Comparison of ENCODE assay signal across 20 cellular contexts in the genomic region with DNA sequence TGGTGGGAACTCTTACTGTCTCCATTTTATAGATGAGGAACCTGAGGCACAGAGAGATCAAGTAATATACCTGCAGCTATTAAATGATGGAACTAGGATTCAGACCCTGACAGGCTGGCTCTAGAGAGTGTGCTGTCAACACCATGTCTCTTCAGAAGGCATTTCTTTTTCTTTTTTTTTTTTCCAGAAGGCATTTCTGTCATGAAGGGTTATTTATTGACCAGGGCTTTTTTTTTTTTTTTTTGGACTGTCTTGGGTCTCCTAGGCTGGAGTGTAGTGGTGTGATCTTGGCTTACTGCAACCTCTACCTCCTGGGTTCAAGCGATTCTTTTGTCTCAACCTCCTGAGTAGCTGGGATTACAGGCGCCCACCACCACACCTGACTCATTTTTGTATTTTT.
"Had no signal": no experiment of that assay in that cellular context is flagged by ENCODE, and none has a peak within 500 bp of the region (broad histone marks: within the 10 kb centered on the region; RNA-seq: fewer than 3 reads in every experiment).

No MANE protein-coding gene starts in this region.

- DNase-seq: activated B cell treated with CpG ODN at 0.5 μM for 24 hours; activated CD4-positive, alpha-beta T cell treated with anti-CD3 and anti-CD28 coated beads, Interleukin-2, amount 50 U/mL, for 1 hour; activated naive CD4-positive, alpha-beta T cell; amygdala; caudate nucleus; esophagus squamous epithelium; foreskin melanocyte; heart right ventricle; naive B cell; occipital lobe; stimulated activated CD4-positive, alpha-beta T cell treated with anti-CD3 and anti-CD28 coated beads, Interleukin-1b, Interleukin-23, amount 100 ng/mL, for 48 hours; stimulated activated CD4-positive, alpha-beta T cell treated with anti-CD3 and anti-CD28 coated beads, Interleukin-4, amount 100 ng/mL, for 4 hours; stimulated activated CD8-positive, alpha-beta memory T cell treated with anti-CD3 and anti-CD28 coated beads, Interleukin-4, amount 100 ng/mL, for 48 hours; stimulated activated naive CD8-positive, alpha-beta T cell treated with anti-CD3 and anti-CD28 coated beads, Interleukin-15, amount 100 ng/mL, for 72 hours; thyroid gland; upper lobe of left lung had no signal

- ATAC-seq: heart right ventricle; stimulated activated memory B cell treated with anti-CD40 and anti-IgM and Interleukin-4, amounts not matched to agents 10 μg/mL and 1 μg/mL and 100 μg/mL, for 72 hours; stimulated activated naive CD8-positive, alpha-beta T cell treated with anti-CD3 and anti-CD28 coated beads, Interleukin-15, amount 100 ng/mL, for 72 hours had no signal

- H3K27me3 Mint-ChIP-seq: activated B cell treated with CpG ODN at 0.5 μM for 24 hours; naive B cell; stimulated activated memory B cell treated with anti-CD40 and anti-IgM and Interleukin-4, amounts not matched to agents 10 μg/mL and 1 μg/mL and 100 μg/mL, for 72 hours; stimulated activated naive CD8-positive, alpha-beta T cell treated with anti-CD3 and anti-CD28 coated beads, Interleukin-15, amount 100 ng/mL, for 72 hours had no signal

- H3K9me3 Mint-ChIP-seq: activated B cell treated with CpG ODN at 0.5 μM for 24 hours; mesothelial cell of epicardium; naive B cell; neural crest cell; stimulated activated memory B cell treated with anti-CD40 and anti-IgM and Interleukin-4, amounts not matched to agents 10 μg/mL and 1 μg/mL and 100 μg/mL, for 72 hours; stimulated activated naive CD8-positive, alpha-beta T cell treated with anti-CD3 and anti-CD28 coated beads, Interleukin-15, amount 100 ng/mL, for 72 hours; T-helper 2 cell treated with Interferon-gamma antibody and Interleukin-4, amounts not matched to agents 5 μg/mL and 100 μg/mL, for 36 hours had no signal

- H3K27ac Mint-ChIP-seq: activated B cell treated with CpG ODN at 0.5 μM for 24 hours; mesothelial cell of epicardium; stimulated activated memory B cell treated with anti-CD40 and anti-IgM and Interleukin-4, amounts not matched to agents 10 μg/mL and 1 μg/mL and 100 μg/mL, for 72 hours; T-helper 2 cell treated with Interferon-gamma antibody and Interleukin-4, amounts not matched to agents 5 μg/mL and 100 μg/mL, for 36 hours had no signal

- H3K4me3 Mint-ChIP-seq: activated B cell treated with CpG ODN at 0.5 μM for 24 hours; mesothelial cell of epicardium; naive B cell; neural crest cell; stimulated activated memory B cell treated with anti-CD40 and anti-IgM and Interleukin-4, amounts not matched to agents 10 μg/mL and 1 μg/mL and 100 μg/mL, for 72 hours; stimulated activated naive CD8-positive, alpha-beta T cell treated with anti-CD3 and anti-CD28 coated beads, Interleukin-15, amount 100 ng/mL, for 72 hours; T-helper 2 cell treated with Interferon-gamma antibody and Interleukin-4, amounts not matched to agents 5 μg/mL and 100 μg/mL, for 36 hours had no signal
